ENCODE assay signal across 2 cellular contexts in the genomic region with DNA sequence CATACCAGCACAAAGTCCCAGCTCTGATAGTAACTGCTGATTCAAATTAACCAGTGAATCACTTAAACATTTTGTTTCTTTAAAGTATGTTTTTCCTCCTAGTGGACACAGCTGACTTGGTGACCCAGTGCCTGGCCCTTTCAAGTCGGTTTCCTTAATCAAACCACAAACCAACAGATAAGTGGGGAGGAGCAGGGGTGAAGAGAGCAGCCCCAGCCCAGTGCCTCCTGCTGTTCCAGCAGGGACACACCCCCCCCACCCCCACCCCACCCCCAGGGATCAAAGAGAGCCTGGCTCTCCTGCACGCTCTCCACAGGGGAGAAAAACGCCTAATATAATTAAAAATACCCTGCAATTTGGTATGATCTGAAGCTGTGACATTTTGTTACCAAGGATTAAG.
TF ChIP-seq lines count a peak whose summit lies in the region.

No MANE protein-coding gene starts in this region.

TF ChIP-seq in HEK293, 187 proteins besides CTCF, POLR2A, EP300 and RAD21 (continued from another document):
- peak; percentile 61 for TF ChIP-seq ZNF341 (tag by site-specific recombination; IDR thresholded peaks at IDR 0.05; ENCODE audit: low read depth)

TF ChIP-seq in K562, 482 proteins besides CTCF, POLR2A, EP300 and RAD21 (continued from another document):
- TF ChIP-seq, protein P1, sequence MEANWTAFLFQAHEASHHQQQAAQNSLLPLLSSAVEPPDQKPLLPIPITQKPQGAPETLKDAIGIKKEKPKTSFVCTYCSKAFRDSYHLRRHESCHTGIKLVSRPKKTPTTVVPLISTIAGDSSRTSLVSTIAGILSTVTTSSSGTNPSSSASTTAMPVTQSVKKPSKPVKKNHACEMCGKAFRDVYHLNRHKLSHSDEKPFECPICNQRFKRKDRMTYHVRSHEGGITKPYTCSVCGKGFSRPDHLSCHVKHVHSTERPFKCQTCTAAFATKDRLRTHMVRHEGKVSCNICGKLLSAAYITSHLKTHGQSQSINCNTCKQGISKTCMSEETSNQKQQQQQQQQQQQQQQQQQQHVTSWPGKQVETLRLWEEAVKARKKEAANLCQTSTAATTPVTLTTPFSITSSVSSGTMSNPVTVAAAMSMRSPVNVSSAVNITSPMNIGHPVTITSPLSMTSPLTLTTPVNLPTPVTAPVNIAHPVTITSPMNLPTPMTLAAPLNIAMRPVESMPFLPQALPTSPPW (CRISPR knock-in tag; IDR thresholded peaks at IDR 0.05): peak; percentile 50; the same call in 1 of the 2 replicates
- TF ChIP-seq CEBPB (tag; IDR thresholded peaks at IDR 0.05) (no peak), ESRRA (IDR thresholded peaks at IDR 0.05; ENCODE audit: borderline replicate concordance, low read depth) (no peak)
- TF ChIP-seq, protein P2, sequence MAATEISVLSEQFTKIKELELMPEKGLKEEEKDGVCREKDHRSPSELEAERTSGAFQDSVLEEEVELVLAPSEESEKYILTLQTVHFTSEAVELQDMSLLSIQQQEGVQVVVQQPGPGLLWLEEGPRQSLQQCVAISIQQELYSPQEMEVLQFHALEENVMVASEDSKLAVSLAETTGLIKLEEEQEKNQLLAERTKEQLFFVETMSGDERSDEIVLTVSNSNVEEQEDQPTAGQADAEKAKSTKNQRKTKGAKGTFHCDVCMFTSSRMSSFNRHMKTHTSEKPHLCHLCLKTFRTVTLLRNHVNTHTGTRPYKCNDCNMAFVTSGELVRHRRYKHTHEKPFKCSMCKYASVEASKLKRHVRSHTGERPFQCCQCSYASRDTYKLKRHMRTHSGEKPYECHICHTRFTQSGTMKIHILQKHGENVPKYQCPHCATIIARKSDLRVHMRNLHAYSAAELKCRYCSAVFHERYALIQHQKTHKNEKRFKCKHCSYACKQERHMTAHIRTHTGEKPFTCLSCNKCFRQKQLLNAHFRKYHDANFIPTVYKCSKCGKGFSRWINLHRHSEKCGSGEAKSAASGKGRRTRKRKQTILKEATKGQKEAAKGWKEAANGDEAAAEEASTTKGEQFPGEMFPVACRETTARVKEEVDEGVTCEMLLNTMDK (IDR thresholded peaks at IDR 0.05; ENCODE audit: borderline replicate concordance, insufficient read depth, low read depth, low read length, poor library complexity, severe bottlenecking): no peak
- TF ChIP-seq, protein P3, sequence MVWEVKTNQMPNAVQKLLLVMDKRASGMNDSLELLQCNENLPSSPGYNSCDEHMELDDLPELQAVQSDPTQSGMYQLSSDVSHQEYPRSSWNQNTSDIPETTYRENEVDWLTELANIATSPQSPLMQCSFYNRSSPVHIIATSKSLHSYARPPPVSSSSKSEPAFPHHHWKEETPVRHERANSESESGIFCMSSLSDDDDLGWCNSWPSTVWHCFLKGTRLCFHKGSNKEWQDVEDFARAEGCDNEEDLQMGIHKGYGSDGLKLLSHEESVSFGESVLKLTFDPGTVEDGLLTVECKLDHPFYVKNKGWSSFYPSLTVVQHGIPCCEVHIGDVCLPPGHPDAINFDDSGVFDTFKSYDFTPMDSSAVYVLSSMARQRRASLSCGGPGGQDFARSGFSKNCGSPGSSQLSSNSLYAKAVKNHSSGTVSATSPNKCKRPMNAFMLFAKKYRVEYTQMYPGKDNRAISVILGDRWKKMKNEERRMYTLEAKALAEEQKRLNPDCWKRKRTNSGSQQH (CRISPR knock-in tag; IDR thresholded peaks at IDR 0.05): no peak
